1 cellular context compared by ENCODE assay signal in the genomic region with DNA sequence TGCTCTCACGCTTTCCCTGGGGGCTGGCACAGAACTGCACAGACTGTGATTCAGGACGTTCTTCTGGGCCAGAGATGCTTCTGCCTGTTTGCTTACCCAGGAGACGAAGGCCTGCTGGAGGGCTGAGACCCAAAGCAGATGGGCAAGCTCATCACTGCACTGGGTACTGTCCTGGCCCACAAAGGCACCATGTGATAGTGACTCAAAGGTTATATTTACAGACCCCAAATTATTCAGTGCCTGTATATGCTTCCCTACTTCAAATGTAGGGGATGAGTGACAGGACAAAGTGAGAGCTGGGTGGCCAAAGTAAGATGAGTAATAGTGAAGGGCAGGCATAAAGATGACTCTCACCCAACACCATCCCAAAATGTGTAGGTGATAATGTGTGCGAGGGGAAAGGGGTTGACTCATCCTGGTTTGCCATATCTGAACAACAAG.
TF ChIP-seq lines count a peak whose summit lies in the region.

No MANE protein-coding gene starts in this region.

TF ChIP-seq in IMR-90, 13 proteins besides CTCF, POLR2A, EP300 and RAD21:
- TF ChIP-seq BHLHE40 (IDR thresholded peaks at IDR 0.05; ENCODE audit: low read depth, low read length) (no peak), NFE2L2 (IDR thresholded peaks at IDR 0.05; ENCODE audit: low read depth, low read length) (no peak), CEBPB (IDR thresholded peaks at IDR 0.05; ENCODE audit: low read depth, low read length) (no peak), MAFK (IDR thresholded peaks at IDR 0.05; ENCODE audit: low read depth, low read length) (no peak), RFX5 (IDR thresholded peaks at IDR 0.05; ENCODE audit: low read depth, low read length) (no peak), FOS (IDR thresholded peaks at IDR 0.05; ENCODE audit: low read depth, low read length) (no peak), CHD1 (IDR thresholded peaks at IDR 0.05; ENCODE audit: low read depth, low read length) (no peak), MXI1 (IDR thresholded peaks at IDR 0.05; ENCODE audit: borderline replicate concordance, low read depth, low read length) (no peak), SMC3 (IDR thresholded peaks at IDR 0.05; ENCODE audit: low read depth, low read length) (no peak), MAZ (IDR thresholded peaks at IDR 0.05; ENCODE audit: borderline replicate concordance, low read depth, low read length) (no peak), RCOR1 (IDR thresholded peaks at IDR 0.05; ENCODE audit: insufficient replicate concordance, low read length) (no peak)
- TF ChIP-seq, protein P1, sequence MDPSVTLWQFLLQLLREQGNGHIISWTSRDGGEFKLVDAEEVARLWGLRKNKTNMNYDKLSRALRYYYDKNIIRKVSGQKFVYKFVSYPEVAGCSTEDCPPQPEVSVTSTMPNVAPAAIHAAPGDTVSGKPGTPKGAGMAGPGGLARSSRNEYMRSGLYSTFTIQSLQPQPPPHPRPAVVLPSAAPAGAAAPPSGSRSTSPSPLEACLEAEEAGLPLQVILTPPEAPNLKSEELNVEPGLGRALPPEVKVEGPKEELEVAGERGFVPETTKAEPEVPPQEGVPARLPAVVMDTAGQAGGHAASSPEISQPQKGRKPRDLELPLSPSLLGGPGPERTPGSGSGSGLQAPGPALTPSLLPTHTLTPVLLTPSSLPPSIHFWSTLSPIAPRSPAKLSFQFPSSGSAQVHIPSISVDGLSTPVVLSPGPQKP (IDR thresholded peaks at IDR 0.05; ENCODE audit: borderline replicate concordance, low read depth, low read length): no peak
- TF ChIP-seq, protein P2, sequence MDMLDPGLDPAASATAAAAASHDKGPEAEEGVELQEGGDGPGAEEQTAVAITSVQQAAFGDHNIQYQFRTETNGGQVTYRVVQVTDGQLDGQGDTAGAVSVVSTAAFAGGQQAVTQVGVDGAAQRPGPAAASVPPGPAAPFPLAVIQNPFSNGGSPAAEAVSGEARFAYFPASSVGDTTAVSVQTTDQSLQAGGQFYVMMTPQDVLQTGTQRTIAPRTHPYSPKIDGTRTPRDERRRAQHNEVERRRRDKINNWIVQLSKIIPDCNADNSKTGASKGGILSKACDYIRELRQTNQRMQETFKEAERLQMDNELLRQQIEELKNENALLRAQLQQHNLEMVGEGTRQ (IDR thresholded peaks at IDR 0.05; ENCODE audit: low read depth, low read length): no peak
